ENCODE assay signal across 15 cellular contexts in the genomic region with DNA sequence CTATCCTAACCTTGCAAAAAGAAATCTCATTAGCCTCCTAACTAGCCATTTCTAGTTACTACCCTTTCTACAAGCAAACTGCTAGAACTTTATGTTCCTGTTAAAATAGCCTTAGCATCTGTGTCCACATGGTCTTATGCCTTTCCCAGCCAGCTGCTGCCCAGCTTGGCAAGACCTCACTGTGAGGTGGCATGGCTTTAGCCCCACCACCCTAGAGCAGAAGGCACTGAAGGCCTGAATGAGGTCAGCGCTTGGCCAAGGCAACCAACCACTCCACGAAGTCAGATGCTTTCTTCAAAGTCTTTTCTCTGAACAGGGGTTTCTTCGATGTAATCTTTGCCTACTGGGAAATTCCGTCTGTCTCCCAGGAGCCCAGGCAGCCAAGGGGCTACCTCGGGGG. TPM values are rescaled to one million over a fixed set of nuclear protein-coding genes. Genes with fewer than 3 reads are reported as not detected.
DNase-seq lines count a peak whose midpoint lies in the region; ATAC-seq and TF ChIP-seq lines count a peak whose summit lies in the region.
"Had no signal": no experiment of that assay in that cellular context is flagged by ENCODE, and none has a peak within 500 bp of the region (broad histone marks: within the 10 kb centered on the region; RNA-seq: fewer than 3 reads in every experiment).

No MANE protein-coding gene starts in this region.

- H3K9me3 ChIP-seq in neural progenitor cell (ENCODE audit: low read depth) = no peaks in the 10 kb centered on the region
- no peaks in the 10 kb centered on the region for H3K9me3 ChIP-seq in CD8-positive, alpha-beta memory T cell (ENCODE audit: low read length)
- H3K9me3 ChIP-seq: Caco-2, Peyer's patch had no signal

- H3K4me1 Mint-ChIP-seq in activated T-helper 17 cell treated with anti-CD3 and anti-CD28 coated beads, Interleukin-2, amount 50 U/mL, for 72 hours = no peaks in the 10 kb centered on the region
- peaks cover 18% of the 10 kb centered on the region for H3K4me1 Mint-ChIP-seq in neural progenitor cell
- no peaks in the 10 kb centered on the region for H3K4me1 Mint-ChIP-seq in stimulated activated naive B cell treated with anti-CD40 and anti-IgM and Interleukin-4, amounts not matched to agents 10 μg/mL and 1 μg/mL and 100 μg/mL, for 72 hours
- no peaks in the 10 kb centered on the region for H3K4me1 Mint-ChIP-seq in CD8-positive, alpha-beta memory T cell
- H3K4me1 Mint-ChIP-seq: B cell had no signal

- no peaks in the 10 kb centered on the region for H3K4me1 ChIP-seq in neural progenitor cell
- H3K4me1 ChIP-seq in CD8-positive, alpha-beta memory T cell (ENCODE audit: insufficient read depth, low read length) = no peaks in the 10 kb centered on the region
- H3K4me1 ChIP-seq: Caco-2, Peyer's patch had no signal

- H3K79me2 ChIP-seq in neural progenitor cell (ENCODE audit: low read depth) = no peaks in the 10 kb centered on the region

- H3K36me3 ChIP-seq in neural progenitor cell = peaks cover 9% of the 10 kb centered on the region
- peaks cover 46% of the 10 kb centered on the region for H3K36me3 ChIP-seq in CD8-positive, alpha-beta memory T cell (ENCODE audit: insufficient read depth, low read length)

- no peak overlapping the region for H2AFZ ChIP-seq in neural progenitor cell (replicated peaks)

- no peak for ATAC-seq in activated T-helper 17 cell treated with anti-CD3 and anti-CD28 coated beads, Interleukin-2, amount 50 U/mL, for 72 hours (replicated peaks)
- ATAC-seq in stimulated activated naive B cell treated with anti-CD40 and anti-IgM and Interleukin-4, amounts not matched to agents 10 μg/mL and 1 μg/mL and 100 μg/mL, for 72 hours (replicated peaks) = no peak
- ATAC-seq in omental fat pad (ENCODE audit: low FRiP score) = no peak

- peaks cover 2% of the 10 kb centered on the region for H3F3A ChIP-seq in neural progenitor cell (ENCODE audit: low read depth)

- H3K4me3 ChIP-seq in neural progenitor cell = no peak overlapping the region
- H3K4me3 ChIP-seq in CD8-positive, alpha-beta memory T cell (ENCODE audit: low read length) = no peak overlapping the region
- H3K4me3 ChIP-seq: K562, Peyer's patch had no signal

- H3K9ac ChIP-seq in neural progenitor cell = no peak overlapping the region

- H3K9me3 Mint-ChIP-seq in activated T-helper 17 cell treated with anti-CD3 and anti-CD28 coated beads, Interleukin-2, amount 50 U/mL, for 72 hours = no peaks in the 10 kb centered on the region
- H3K9me3 Mint-ChIP-seq in neural progenitor cell = no peaks in the 10 kb centered on the region
- H3K9me3 Mint-ChIP-seq in stimulated activated naive B cell treated with anti-CD40 and anti-IgM and Interleukin-4, amounts not matched to agents 10 μg/mL and 1 μg/mL and 100 μg/mL, for 72 hours = no peaks in the 10 kb centered on the region
- no peaks in the 10 kb centered on the region for H3K9me3 Mint-ChIP-seq in CD8-positive, alpha-beta memory T cell

- no peak overlapping the region for H3K4me2 ChIP-seq in neural progenitor cell

- peaks cover 100% of the 10 kb centered on the region for H3K36me3 Mint-ChIP-seq in activated T-helper 17 cell treated with anti-CD3 and anti-CD28 coated beads, Interleukin-2, amount 50 U/mL, for 72 hours (ENCODE audit: low read depth)
- H3K36me3 Mint-ChIP-seq in neural progenitor cell = peaks cover 30% of the 10 kb centered on the region
- peaks cover 55 to 64% of the 10 kb centered on the region in 2 donors for H3K36me3 Mint-ChIP-seq in stimulated activated naive B cell treated with anti-CD40 and anti-IgM and Interleukin-4, amounts not matched to agents 10 μg/mL and 1 μg/mL and 100 μg/mL, for 72 hours
- peaks cover 4 to 95% (median 24%) of the 10 kb centered on the region in 3 donors for H3K36me3 Mint-ChIP-seq in CD8-positive, alpha-beta memory T cell

- peak overlapping the region; percentile 41 for H3K27ac Mint-ChIP-seq in activated T-helper 17 cell treated with anti-CD3 and anti-CD28 coated beads, Interleukin-2, amount 50 U/mL, for 72 hours
- peak overlapping the region; percentile 66 for H3K27ac Mint-ChIP-seq in neural progenitor cell
- H3K27ac Mint-ChIP-seq in stimulated activated naive B cell treated with anti-CD40 and anti-IgM and Interleukin-4, amounts not matched to agents 10 μg/mL and 1 μg/mL and 100 μg/mL, for 72 hours = peak overlapping the region; percentile 9
- peak overlapping the region in 2 of 8 donors; percentile 54 to 76 for H3K27ac Mint-ChIP-seq in CD8-positive, alpha-beta memory T cell
- H3K27ac Mint-ChIP-seq: B cell had no signal

- no peaks in the 10 kb centered on the region for H3K27me3 Mint-ChIP-seq in activated T-helper 17 cell treated with anti-CD3 and anti-CD28 coated beads, Interleukin-2, amount 50 U/mL, for 72 hours
- peaks cover 4% of the 10 kb centered on the region for H3K27me3 Mint-ChIP-seq in neural progenitor cell (ENCODE audit: insufficient read depth, low read depth)
- no peaks in the 10 kb centered on the region for H3K27me3 Mint-ChIP-seq in stimulated activated naive B cell treated with anti-CD40 and anti-IgM and Interleukin-4, amounts not matched to agents 10 μg/mL and 1 μg/mL and 100 μg/mL, for 72 hours
- H3K27me3 Mint-ChIP-seq in CD8-positive, alpha-beta memory T cell = no peaks in the 10 kb centered on the region
- H3K27me3 Mint-ChIP-seq: B cell had no signal

- no peak for TF ChIP-seq CTCF in RWPE1 (conservative IDR thresholded peaks at IDR 0.05; ENCODE audit: low read depth)
- TF ChIP-seq CTCF in neural progenitor cell (IDR thresholded peaks at IDR 0.05) = no peak
- no peak for TF ChIP-seq CTCF in omental fat pad (IDR thresholded peaks at IDR 0.05)

- CTCF ChIA-PET in RWPE1 (lab: Yijun Ruan, JAX) = no interaction called here
- CTCF ChIA-PET in CD8-positive, alpha-beta memory T cell (lab: Charles Lee) = no interaction called here

- peak overlapping the region; percentile 17; the same call in 1 of the 2 replicates for H3K27ac ChIP-seq in RWPE1
- no peak overlapping the region for H3K27ac ChIP-seq in neural progenitor cell
- no peak overlapping the region for H3K27ac ChIP-seq in CD8-positive, alpha-beta memory T cell (ENCODE audit: low read depth, low read length)
- H3K27ac ChIP-seq: Peyer's patch had no signal

- DNase-seq in RWPE1 (ENCODE audit: low spot score) (no peak), neural progenitor cell (ENCODE audit: low spot score) (no peak), A172 (ENCODE audit: low spot score) (no peak), omental fat pad (ENCODE audit: low spot score) (no peak)
- no peak for DNase-seq in stimulated activated naive B cell treated with anti-CD40 and anti-IgM and Interleukin-4, amounts not matched to agents 10 μg/mL and 1 μg/mL and 100 μg/mL, for 72 hours
- no peak for DNase-seq in CD8-positive, alpha-beta memory T cell
- DNase-seq: Caco-2, NCI-H1105 treated with DMSO at 0.1 percent for 48 hours, NCI-H1694, NCI-H2081 treated with DMSO at 0.1 percent for 48 hours, Peyer's patch, SHP77 had no signal

- no peaks in the 10 kb centered on the region for H4K20me1 ChIP-seq in neural progenitor cell (ENCODE audit: low read depth)

- POLR2A ChIA-PET in RWPE1 (lab: Yijun Ruan, JAX; ENCODE audit: low non-redundant PET) = no interaction called here
- POLR2A ChIA-PET in CD8-positive, alpha-beta memory T cell (lab: Charles Lee) = no interaction called here

- H3K4me3 Mint-ChIP-seq in activated T-helper 17 cell treated with anti-CD3 and anti-CD28 coated beads, Interleukin-2, amount 50 U/mL, for 72 hours = no peak overlapping the region
- no peak overlapping the region for H3K4me3 Mint-ChIP-seq in neural progenitor cell
- H3K4me3 Mint-ChIP-seq in stimulated activated naive B cell treated with anti-CD40 and anti-IgM and Interleukin-4, amounts not matched to agents 10 μg/mL and 1 μg/mL and 100 μg/mL, for 72 hours = no peak overlapping the region
- H3K4me3 Mint-ChIP-seq in CD8-positive, alpha-beta memory T cell = no peak overlapping the region
- H3K4me3 Mint-ChIP-seq: B cell had no signal

- H3K27me3 ChIP-seq in neural progenitor cell = no peaks in the 10 kb centered on the region
- no peaks in the 10 kb centered on the region for H3K27me3 ChIP-seq in CD8-positive, alpha-beta memory T cell (ENCODE audit: insufficient read depth, low read length, poor library complexity, severe bottlenecking)
- H3K27me3 ChIP-seq: Peyer's patch had no signal

RNA-seq across cellular contexts. Expression of a gene that starts 41.6 kb away (rescaled TPM):
- 10 to 100 TPM; 16.0 to 24.2 TPM for total RNA-seq in activated T-helper 17 cell treated with anti-CD3 and anti-CD28 coated beads, Interleukin-2, amount 50 U/mL, for 72 hours
- total RNA-seq in neural progenitor cell (ENCODE audit: low replicate concordance) (16.0 and 18.0 TPM in 2 replicates), omental fat pad (10 to 100 TPM in 3 of 4 donors, 1 to 10 TPM in 1; 9.6 to 18.5 (median 13.0) TPM)
- 8.1 and 8.3 TPM in 2 replicates for total RNA-seq in A172 (2014; rRNA removed; shearing (Covaris generic))
- 10 to 100 TPM; 26.0 to 27.2 TPM for total RNA-seq in CD8-positive, alpha-beta memory T cell
- polyA plus RNA-seq in CD8-positive, alpha-beta memory T cell = 10.2 TPM

RNA-seq across cellular contexts. Expression of a gene that starts 46.0 kb away (rescaled TPM):
- 1,000 to 10,000 TPM in 1 of 2 donors, 100 to 1,000 TPM in 1; 890 to 1,474 TPM for total RNA-seq in activated T-helper 17 cell treated with anti-CD3 and anti-CD28 coated beads, Interleukin-2, amount 50 U/mL, for 72 hours
- total RNA-seq in neural progenitor cell (ENCODE audit: low replicate concordance) (3,232 and 5,646 TPM in 2 replicates), omental fat pad (1,000 to 10,000 TPM; 2,373 to 2,736 (median 2,495) TPM)
- total RNA-seq in A172 (2014; rRNA removed; shearing (Covaris generic)) = 2,746 and 3,389 TPM in 2 replicates
- 1,000 to 10,000 TPM; 1,808 to 1,994 TPM for total RNA-seq in CD8-positive, alpha-beta memory T cell
- 996 TPM for polyA plus RNA-seq in CD8-positive, alpha-beta memory T cell
